23 cellular contexts compared by ENCODE assay signal in the genomic region with DNA sequence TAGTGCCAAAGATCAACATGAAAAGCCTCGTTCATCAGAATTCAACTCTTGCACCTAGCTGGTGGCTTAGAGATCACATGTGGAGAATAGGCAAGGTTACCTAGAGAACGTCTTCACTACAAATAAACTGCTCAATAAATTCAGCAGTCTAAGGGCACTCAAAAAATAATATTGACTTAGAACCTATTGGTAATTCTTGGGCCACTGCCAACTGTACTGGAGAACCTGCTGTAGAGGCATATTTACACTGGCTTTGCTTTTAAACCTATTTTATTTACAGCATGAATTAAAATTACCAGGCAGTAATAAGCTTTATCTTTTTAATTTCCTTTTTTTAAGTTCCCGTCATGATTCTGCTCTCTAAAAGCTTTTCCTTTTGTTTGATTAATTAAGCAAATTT.
DNase-seq lines count a peak whose midpoint lies in the region.
"Had no signal": no experiment of that assay in that cellular context is flagged by ENCODE, and none has a peak within 500 bp of the region (broad histone marks: within the 10 kb centered on the region; RNA-seq: fewer than 3 reads in every experiment).

No MANE protein-coding gene starts in this region.

- no peaks in the 10 kb centered on the region for H3K27me3 ChIP-seq in endocrine pancreas (ENCODE audit: control insufficient read depth, insufficient read depth, low read length)
- no peaks in the 10 kb centered on the region for H3K27me3 ChIP-seq in H7 (ENCODE audit: control insufficient read depth, insufficient read depth, low read length)
- H3K27me3 ChIP-seq: heart right ventricle, MG63, tibial artery had no signal

- DNase-seq in DMS53 (lab: John Stamatoyannopoulos, UW) = peak; percentile 70
- peak; percentile 68 for DNase-seq in NCI-H1092 (lab: John Stamatoyannopoulos, UW)
- DNase-seq in NCI-H446 (lab: John Stamatoyannopoulos, UW) = peak; percentile 13 to 49
- no peak for DNase-seq in 8988T
- no peak for DNase-seq in activated naive CD4-positive, alpha-beta T cell treated with Interleukin-2 at 50 U/mL for 16 hours
- no peak for DNase-seq in H7
- DNase-seq: activated B cell treated with CpG ODN at 0.5 μM for 24 hours; aorta; CD4-positive, alpha-beta T cell; DMS79 treated with DMSO at 0.1 percent for 48 hours; erythroblast; foreskin fibroblast; GOT3; heart right ventricle; MG63; NCI-H82; OCI-M1; stimulated activated naive CD8-positive, alpha-beta T cell treated with anti-CD3 and anti-CD28 coated beads, Interleukin-15, amount 100 ng/mL, for 72 hours; SW 1271; T1000; tibial artery had no signal

- H3K9ac ChIP-seq in endocrine pancreas (ENCODE audit: control insufficient read depth, insufficient read depth, low read length) = no peak overlapping the region

- H3K9me3 ChIP-seq in endocrine pancreas (ENCODE audit: control insufficient read depth, low read length) = no peaks in the 10 kb centered on the region
- H3K9me3 ChIP-seq: MG63, prostate gland, tibial artery had no signal

- H3K36me3 ChIP-seq in endocrine pancreas (ENCODE audit: control insufficient read depth, insufficient read depth, low read length) (no peaks in the 10 kb centered on the region), H7 (replicated peaks; ENCODE audit: control insufficient read depth, insufficient read depth, low read length) (no peaks in the 10 kb centered on the region)
- H3K36me3 ChIP-seq: heart right ventricle, MG63, prostate gland, tibial artery had no signal

- H3K4me3 ChIP-seq in endocrine pancreas (ENCODE audit: control insufficient read depth, insufficient read depth, low read length) (peak overlapping the region; percentile 14), H7 (ENCODE audit: insufficient read depth, low read depth, low read length) (no peak overlapping the region)
- H3K4me3 ChIP-seq: heart right ventricle, MG63, prostate gland, tibial artery had no signal

- no peaks in the 10 kb centered on the region for H3K4me1 ChIP-seq in endocrine pancreas (ENCODE audit: control insufficient read depth, insufficient read depth, low read length)
- H3K4me1 ChIP-seq: heart right ventricle, prostate gland, tibial artery had no signal

Comparison
In these comparisons a context has a peak if more than half of its experiments do, and no peak if none do; other contexts are left out.
1. DNase-seq: peak in DMS53 (single experiment), NCI-H1092 (single experiment) and NCI-H446 (2 of 2); none in 8988T (single experiment), activated naive CD4-positive, alpha-beta T cell treated with Interleukin-2 at 50 U/mL for 16 hours (single experiment) and H7 (single experiment).